Comparison of ENCODE assay signal across 21 cellular contexts in genomic region chr3:188562163-188562562, GRCh38.
"Had no signal": no experiment of that assay in that cellular context is flagged by ENCODE, and none has a peak within 500 bp of the region (broad histone marks: within the 10 kb centered on the region; RNA-seq: fewer than 3 reads in every experiment).

No MANE protein-coding gene starts in this region.

- DNase-seq: effector CD4-positive, alpha-beta T cell; endodermal cell; erythroblast; foreskin melanocyte; head of caudate nucleus; left colon; left ventricle myocardium superior; mesenchymal stem cell; midbrain; posterior cingulate gyrus; sigmoid colon; stimulated activated CD4-positive, alpha-beta T cell treated with anti-CD3 and anti-CD28 coated beads, Interleukin-2, amount 100 ng/mL, for 24 hours; stimulated activated CD4-positive, alpha-beta T cell treated with anti-CD3 and anti-CD28 coated beads, Interleukin-4, amount 100 ng/mL, for 4 hours; stimulated activated naive CD8-positive, alpha-beta T cell treated with anti-CD3 and anti-CD28 coated beads, Interleukin-15, amount 100 ng/mL, for 72 hours; trophoblast cell had no signal

- H3K4me3 Mint-ChIP-seq: endodermal cell; neural crest cell; stimulated activated naive CD8-positive, alpha-beta T cell treated with anti-CD3 and anti-CD28 coated beads, Interleukin-15, amount 100 ng/mL, for 72 hours had no signal

- H3K4me3 ChIP-seq: coronary artery, hepatocyte, lung, right atrium auricular region, sigmoid colon, skin epidermis had no signal

- H3K27me3 Mint-ChIP-seq: stimulated activated naive CD8-positive, alpha-beta T cell treated with anti-CD3 and anti-CD28 coated beads, Interleukin-15, amount 100 ng/mL, for 72 hours had no signal

- H3K9me3 Mint-ChIP-seq: endodermal cell; neural crest cell; stimulated activated naive CD8-positive, alpha-beta T cell treated with anti-CD3 and anti-CD28 coated beads, Interleukin-15, amount 100 ng/mL, for 72 hours had no signal

- H3K4me1 Mint-ChIP-seq: endodermal cell, neural crest cell had no signal

- H3K27me3 ChIP-seq: hepatocyte, right atrium auricular region, sigmoid colon had no signal

- H3K36me3 ChIP-seq: right atrium auricular region, sigmoid colon had no signal

- ATAC-seq: left colon; left ventricle myocardium superior; stimulated activated naive CD8-positive, alpha-beta T cell treated with anti-CD3 and anti-CD28 coated beads, Interleukin-15, amount 100 ng/mL, for 72 hours had no signal

- H3K27ac Mint-ChIP-seq: endodermal cell; stimulated activated naive CD8-positive, alpha-beta T cell treated with anti-CD3 and anti-CD28 coated beads, Interleukin-15, amount 100 ng/mL, for 72 hours had no signal
